In the genomic region with DNA sequence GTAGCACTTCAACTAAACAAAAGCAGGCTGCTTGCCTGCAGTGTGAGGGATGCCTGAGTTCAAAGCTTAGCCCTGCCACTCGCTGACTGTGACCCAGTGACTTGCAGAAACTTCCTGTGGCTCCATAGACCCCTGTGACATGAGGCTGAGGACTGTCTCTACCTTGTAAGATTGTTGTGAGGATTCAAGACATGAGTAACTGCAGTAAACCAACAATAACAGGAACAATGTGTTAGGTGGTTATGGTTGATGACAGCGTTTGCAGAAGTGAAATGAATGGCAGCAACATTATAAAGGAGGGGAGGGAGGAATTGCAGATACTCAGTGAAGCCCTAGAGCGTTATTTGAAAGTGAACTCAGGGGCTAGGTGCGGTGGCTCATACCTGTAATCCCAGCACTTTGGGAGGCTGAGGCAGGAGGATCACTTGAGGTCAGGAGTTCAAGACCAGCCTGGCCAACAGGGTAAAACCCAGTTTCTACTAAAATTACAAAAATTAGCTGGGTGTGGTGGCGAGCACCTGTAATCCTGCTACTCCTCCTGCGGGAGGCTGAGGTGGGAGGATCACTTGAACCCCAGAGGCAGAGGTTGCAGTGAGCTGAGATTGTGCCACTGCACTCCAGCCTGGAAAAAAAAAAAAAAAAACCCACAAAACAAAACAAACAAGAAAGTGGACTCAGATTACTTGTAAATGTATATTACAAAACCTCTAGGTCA, we compare ENCODE assay signal across 1 cellular context.
A peak's percentile ranks its signal among the peaks of the same experiment; 100 is the strongest.
TF ChIP-seq lines count a peak whose summit lies in the region.

No MANE protein-coding gene starts in this region.

TF ChIP-seq in HepG2, 621 proteins besides CTCF, POLR2A, EP300 and RAD21 (continued from another document):
- TF ChIP-seq SPEN (CRISPR knock-in tag; IDR thresholded peaks at IDR 0.05; ENCODE audit: low read depth), result no peak
- TF ChIP-seq ZBTB7B (CRISPR knock-in tag; IDR thresholded peaks at IDR 0.05), result no peak
- TF ChIP-seq KAT7 (CRISPR knock-in tag; IDR thresholded peaks at IDR 0.05; ENCODE audit: borderline replicate concordance), result no peak
- TF ChIP-seq TMF1 (CRISPR knock-in tag; IDR thresholded peaks at IDR 0.05; ENCODE audit: low read depth), result no peak
- TF ChIP-seq MAFF (IDR thresholded peaks at IDR 0.05; ENCODE audit: low read depth, low read length), result no peak
- TF ChIP-seq ZNF329 (CRISPR knock-in tag; IDR thresholded peaks at IDR 0.05; ENCODE audit: low read depth), result no peak
- no peak for TF ChIP-seq SMAD3 (CRISPR knock-in tag; IDR thresholded peaks at IDR 0.05)
- no peak for TF ChIP-seq NPAS2 (CRISPR knock-in tag; IDR thresholded peaks at IDR 0.05; ENCODE audit: borderline replicate concordance)
- TF ChIP-seq SNAPC2 (CRISPR knock-in tag; IDR thresholded peaks at IDR 0.05), result no peak
- no peak for TF ChIP-seq HNRNPUL1 (IDR thresholded peaks at IDR 0.05; ENCODE audit: low read depth, low read length)
- no peak for TF ChIP-seq ZNF234 (CRISPR knock-in tag; conservative IDR thresholded peaks at IDR 0.05)
- TF ChIP-seq KLF6 (CRISPR knock-in tag; IDR thresholded peaks at IDR 0.05), result no peak
- no peak for TF ChIP-seq FOXC1 (CRISPR knock-in tag; IDR thresholded peaks at IDR 0.05; ENCODE audit: borderline replicate concordance)
- TF ChIP-seq ZNF770 (CRISPR knock-in tag; IDR thresholded peaks at IDR 0.05), result peak; percentile 97
- TF ChIP-seq ZNF569 (CRISPR knock-in tag; IDR thresholded peaks at IDR 0.05; ENCODE audit: borderline replicate concordance), result no peak
- no peak for TF ChIP-seq ZNF235 (CRISPR knock-in tag; IDR thresholded peaks at IDR 0.05; ENCODE audit: borderline replicate concordance)
- TF ChIP-seq SALL1 (CRISPR knock-in tag; IDR thresholded peaks at IDR 0.05), result peak; percentile 32; the same call in 1 of the 2 replicates
- TF ChIP-seq ZBTB42 (CRISPR knock-in tag; IDR thresholded peaks at IDR 0.05), result no peak
- TF ChIP-seq ATRX (CRISPR knock-in tag; IDR thresholded peaks at IDR 0.05; ENCODE audit: borderline replicate concordance), result no peak
- TF ChIP-seq NFE2L2 (IDR thresholded peaks at IDR 0.05; ENCODE audit: low read length), result peak; percentile 36; the same call in 1 of the 2 replicates
- no peak for TF ChIP-seq TBL1XR1 (IDR thresholded peaks at IDR 0.05; ENCODE audit: borderline replicate concordance, low read length, partially characterized antibody)
- TF ChIP-seq, protein P1, sequence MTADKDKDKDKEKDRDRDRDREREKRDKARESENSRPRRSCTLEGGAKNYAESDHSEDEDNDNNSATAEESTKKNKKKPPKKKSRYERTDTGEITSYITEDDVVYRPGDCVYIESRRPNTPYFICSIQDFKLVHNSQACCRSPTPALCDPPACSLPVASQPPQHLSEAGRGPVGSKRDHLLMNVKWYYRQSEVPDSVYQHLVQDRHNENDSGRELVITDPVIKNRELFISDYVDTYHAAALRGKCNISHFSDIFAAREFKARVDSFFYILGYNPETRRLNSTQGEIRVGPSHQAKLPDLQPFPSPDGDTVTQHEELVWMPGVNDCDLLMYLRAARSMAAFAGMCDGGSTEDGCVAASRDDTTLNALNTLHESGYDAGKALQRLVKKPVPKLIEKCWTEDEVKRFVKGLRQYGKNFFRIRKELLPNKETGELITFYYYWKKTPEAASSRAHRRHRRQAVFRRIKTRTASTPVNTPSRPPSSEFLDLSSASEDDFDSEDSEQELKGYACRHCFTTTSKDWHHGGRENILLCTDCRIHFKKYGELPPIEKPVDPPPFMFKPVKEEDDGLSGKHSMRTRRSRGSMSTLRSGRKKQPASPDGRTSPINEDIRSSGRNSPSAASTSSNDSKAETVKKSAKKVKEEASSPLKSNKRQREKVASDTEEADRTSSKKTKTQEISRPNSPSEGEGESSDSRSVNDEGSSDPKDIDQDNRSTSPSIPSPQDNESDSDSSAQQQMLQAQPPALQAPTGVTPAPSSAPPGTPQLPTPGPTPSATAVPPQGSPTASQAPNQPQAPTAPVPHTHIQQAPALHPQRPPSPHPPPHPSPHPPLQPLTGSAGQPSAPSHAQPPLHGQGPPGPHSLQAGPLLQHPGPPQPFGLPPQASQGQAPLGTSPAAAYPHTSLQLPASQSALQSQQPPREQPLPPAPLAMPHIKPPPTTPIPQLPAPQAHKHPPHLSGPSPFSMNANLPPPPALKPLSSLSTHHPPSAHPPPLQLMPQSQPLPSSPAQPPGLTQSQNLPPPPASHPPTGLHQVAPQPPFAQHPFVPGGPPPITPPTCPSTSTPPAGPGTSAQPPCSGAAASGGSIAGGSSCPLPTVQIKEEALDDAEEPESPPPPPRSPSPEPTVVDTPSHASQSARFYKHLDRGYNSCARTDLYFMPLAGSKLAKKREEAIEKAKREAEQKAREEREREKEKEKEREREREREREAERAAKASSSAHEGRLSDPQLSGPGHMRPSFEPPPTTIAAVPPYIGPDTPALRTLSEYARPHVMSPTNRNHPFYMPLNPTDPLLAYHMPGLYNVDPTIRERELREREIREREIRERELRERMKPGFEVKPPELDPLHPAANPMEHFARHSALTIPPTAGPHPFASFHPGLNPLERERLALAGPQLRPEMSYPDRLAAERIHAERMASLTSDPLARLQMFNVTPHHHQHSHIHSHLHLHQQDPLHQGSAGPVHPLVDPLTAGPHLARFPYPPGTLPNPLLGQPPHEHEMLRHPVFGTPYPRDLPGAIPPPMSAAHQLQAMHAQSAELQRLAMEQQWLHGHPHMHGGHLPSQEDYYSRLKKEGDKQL (CRISPR knock-in tag; IDR thresholded peaks at IDR 0.05; ENCODE audit: low read depth), result no peak
- TF ChIP-seq ZNF274 (CRISPR knock-in tag; IDR thresholded peaks at IDR 0.05), result 0 out of 2 replicates have a peak, but pooled peaks have one; percentile 19
- TF ChIP-seq, protein P2, sequence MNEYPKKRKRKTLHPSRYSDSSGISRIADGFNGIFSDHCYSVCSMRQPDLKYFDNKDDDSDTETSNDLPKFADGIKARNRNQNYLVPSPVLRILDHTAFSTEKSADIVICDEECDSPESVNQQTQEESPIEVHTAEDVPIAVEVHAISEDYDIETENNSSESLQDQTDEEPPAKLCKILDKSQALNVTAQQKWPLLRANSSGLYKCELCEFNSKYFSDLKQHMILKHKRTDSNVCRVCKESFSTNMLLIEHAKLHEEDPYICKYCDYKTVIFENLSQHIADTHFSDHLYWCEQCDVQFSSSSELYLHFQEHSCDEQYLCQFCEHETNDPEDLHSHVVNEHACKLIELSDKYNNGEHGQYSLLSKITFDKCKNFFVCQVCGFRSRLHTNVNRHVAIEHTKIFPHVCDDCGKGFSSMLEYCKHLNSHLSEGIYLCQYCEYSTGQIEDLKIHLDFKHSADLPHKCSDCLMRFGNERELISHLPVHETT (CRISPR knock-in tag; conservative IDR thresholded peaks at IDR 0.05), result no peak
- TF ChIP-seq ZNF180 (CRISPR knock-in tag; IDR thresholded peaks at IDR 0.05; ENCODE audit: borderline replicate concordance, low read depth), result no peak
- TF ChIP-seq MAZ (IDR thresholded peaks at IDR 0.05; ENCODE audit: borderline replicate concordance, low read depth, low read length), result no peak
- no peak for TF ChIP-seq MAZ (CRISPR knock-in tag; IDR thresholded peaks at IDR 0.05; ENCODE audit: low read depth)
- TF ChIP-seq KDM5A (IDR thresholded peaks at IDR 0.05; ENCODE audit: borderline replicate concordance, low read length), result no peak
- no peak for TF ChIP-seq MAFK (conservative IDR thresholded peaks at IDR 0.05 in 1 of 2, IDR thresholded peaks at IDR 0.05 in 1 of 2; ENCODE audit: low read length in 2 of 2)
- no peak for TF ChIP-seq DNMT3B (CRISPR knock-in tag; conservative IDR thresholded peaks at IDR 0.05)
- peak; percentile 61; the same call in 1 of the 2 replicates for TF ChIP-seq GFI1 (CRISPR knock-in tag; IDR thresholded peaks at IDR 0.05; ENCODE audit: borderline replicate concordance)
- TF ChIP-seq HDAC1 (CRISPR knock-in tag; IDR thresholded peaks at IDR 0.05), result peak; percentile 33; the same call in 1 of the 2 replicates
- TF ChIP-seq ZNF136 (CRISPR knock-in tag; IDR thresholded peaks at IDR 0.05; ENCODE audit: low read depth), result 0 out of 2 replicates have a peak, but pooled peaks have one; percentile 54
- TF ChIP-seq, protein P3, sequence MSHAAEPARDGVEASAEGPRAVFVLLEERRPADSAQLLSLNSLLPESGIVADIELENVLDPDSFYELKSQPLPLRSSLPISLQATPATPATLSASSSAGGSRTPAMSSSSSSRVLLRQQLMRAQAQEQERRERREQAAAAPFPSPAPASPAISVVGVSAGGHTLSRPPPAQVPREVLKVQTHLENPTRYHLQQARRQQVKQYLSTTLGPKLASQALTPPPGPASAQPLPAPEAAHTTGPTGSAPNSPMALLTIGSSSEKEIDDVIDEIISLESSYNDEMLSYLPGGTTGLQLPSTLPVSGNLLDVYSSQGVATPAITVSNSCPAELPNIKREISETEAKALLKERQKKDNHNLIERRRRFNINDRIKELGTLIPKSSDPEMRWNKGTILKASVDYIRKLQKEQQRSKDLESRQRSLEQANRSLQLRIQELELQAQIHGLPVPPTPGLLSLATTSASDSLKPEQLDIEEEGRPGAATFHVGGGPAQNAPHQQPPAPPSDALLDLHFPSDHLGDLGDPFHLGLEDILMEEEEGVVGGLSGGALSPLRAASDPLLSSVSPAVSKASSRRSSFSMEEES (CRISPR knock-in tag; IDR thresholded peaks at IDR 0.05), result no peak
- peak; percentile 92 for TF ChIP-seq ZMYM3 (CRISPR knock-in tag; IDR thresholded peaks at IDR 0.05)
- TF ChIP-seq SOX6 (IDR thresholded peaks at IDR 0.05), result no peak
- TF ChIP-seq SOX6 (CRISPR knock-in tag; IDR thresholded peaks at IDR 0.05), result 0 out of 2 replicates have a peak, but pooled peaks have one; percentile 17
- TF ChIP-seq ZNF552 (CRISPR knock-in tag; IDR thresholded peaks at IDR 0.05; ENCODE audit: borderline replicate concordance), result no peak
- peak; percentile 40 for TF ChIP-seq TEAD3 (CRISPR knock-in tag; optimal IDR thresholded peaks at IDR 0.05; ENCODE audit: borderline replicate concordance)
- TF ChIP-seq BCL6 (CRISPR knock-in tag; IDR thresholded peaks at IDR 0.05), result 0 out of 2 replicates have a peak, but pooled peaks have one; percentile 4
- peak; percentile 39; the same call in 1 of the 2 replicates for TF ChIP-seq ZNF460 (CRISPR knock-in tag; IDR thresholded peaks at IDR 0.05; ENCODE audit: borderline replicate concordance)
- TF ChIP-seq ZNF292 (CRISPR knock-in tag; IDR thresholded peaks at IDR 0.05; ENCODE audit: borderline replicate concordance, low read depth), result peak; percentile 27; the same call in 1 of the 2 replicates
- TF ChIP-seq U2AF1 (optimal IDR thresholded peaks at IDR 0.05; ENCODE audit: low read depth, low read length), result no peak
TF ChIP-seq in HepG2: peak in this region for 16.
